20 cellular contexts compared by ENCODE assay signal in genomic region chr3:182405752-182406151, GRCh38.
A peak's percentile ranks its signal among the peaks of the same experiment; 100 is the strongest.
DNase-seq lines count a peak whose midpoint lies in the region; ATAC-seq and TF ChIP-seq lines count a peak whose summit lies in the region.
"Had no signal": no experiment of that assay in that cellular context is flagged by ENCODE, and none has a peak within 500 bp of the region (broad histone marks: within the 10 kb centered on the region; RNA-seq: fewer than 3 reads in every experiment).

No MANE protein-coding gene starts in this region.

- DNase-seq in H4 (ENCODE audit: low spot score) = peak; percentile 36
- DNase-seq in fibroblast of villous mesenchyme (ENCODE audit: low read depth) = peak; percentile 1
- DNase-seq in osteocyte (ENCODE audit: extremely low spot score, unreplicated experiment) = no peak
- DNase-seq in stomach = no peak
- DNase-seq in T-helper 1 cell = no peak
- DNase-seq: DMS 273 treated with DMSO at 0.1 percent for 48 hours, GF-D8, H7, NCI-H1417, NCI-H1930, NCI-H2171, NCI-H446 treated with DMSO at 0.1 percent for 48 hours, NCI-H748 treated with DMSO at 0.1 percent for 48 hours, PC-9 had no signal

- H3K9me3 Mint-ChIP-seq in osteocyte (ENCODE audit: unreplicated experiment) = no peaks in the 10 kb centered on the region

- H3K4me1 Mint-ChIP-seq in osteocyte (ENCODE audit: unreplicated experiment) = peaks cover 17% of the 10 kb centered on the region
- H3K4me1 Mint-ChIP-seq: CD14-positive monocyte had no signal

- no peaks in the 10 kb centered on the region for H3K27me3 ChIP-seq in stomach

- H3K36me3 Mint-ChIP-seq in osteocyte (ENCODE audit: unreplicated experiment) = no peaks in the 10 kb centered on the region
- H3K36me3 Mint-ChIP-seq: CD14-positive monocyte had no signal

- no peaks in the 10 kb centered on the region for H3K9me3 ChIP-seq in stomach

- no peak overlapping the region for H3K4me3 ChIP-seq in fibroblast of villous mesenchyme (ENCODE audit: low read depth, low read length)
- no peak overlapping the region for H3K4me3 ChIP-seq in stomach
- H3K4me3 ChIP-seq: PC-9 had no signal

- no peak for TF ChIP-seq EP300 in stomach (IDR thresholded peaks at IDR 0.05)

- ATAC-seq in GM18858 (IDR thresholded peaks at IDR 0.05; ENCODE audit: unreplicated experiment) (no peak), GM21423 (IDR thresholded peaks at IDR 0.05; ENCODE audit: unreplicated experiment) (no peak)
- ATAC-seq: Right ventricle myocardium inferior, SK-N-SH treated with all-trans-retinoic acid at 6 μM for 48 hours had no signal

- TF ChIP-seq POLR2A in stomach (IDR thresholded peaks at IDR 0.05) = no peak

- peaks cover 18% of the 10 kb centered on the region for H3K27me3 Mint-ChIP-seq in osteocyte (ENCODE audit: unreplicated experiment)

- H3K27ac Mint-ChIP-seq in osteocyte (ENCODE audit: unreplicated experiment) = peak overlapping the region; percentile 12
- H3K27ac Mint-ChIP-seq: CD14-positive monocyte had no signal

- intact Hi-C loops in stomach (cut with DNase I; ENCODE audit: low total_unique reads) = no loop called here

- 40 to 51% (median 43%) methylated on average over 2 of the region's 2 CpGs for WGBS in stomach, 5 donors

- H3K36me3 ChIP-seq in stomach = no peaks in the 10 kb centered on the region

- H3K4me3 Mint-ChIP-seq in osteocyte (ENCODE audit: unreplicated experiment) = no peak overlapping the region
- H3K4me3 Mint-ChIP-seq: CD14-positive monocyte had no signal

- no peaks in the 10 kb centered on the region for H3K4me1 ChIP-seq in stomach

- peak overlapping the region in 1 of 5 donors; percentile 14 for H3K27ac ChIP-seq in stomach
- H3K27ac ChIP-seq: PC-9 had no signal

- TF ChIP-seq CTCF in fibroblast of villous mesenchyme (IDR thresholded peaks at IDR 0.05; ENCODE audit: insufficient read depth, low read depth, low read length) = no peak
- no peak for TF ChIP-seq CTCF in osteocyte (IDR thresholded peaks at IDR 0.05)
- TF ChIP-seq CTCF in stomach (IDR thresholded peaks at IDR 0.05) = no peak

TF ChIP-seq in PFSK-1, 5 proteins besides CTCF, POLR2A, EP300 and RAD21:
- TF ChIP-seq SIN3A (IDR thresholded peaks at IDR 0.05; ENCODE audit: borderline replicate concordance, insufficient read depth, low read length) (no peak), FOXP2 (optimal IDR thresholded peaks at IDR 0.05; ENCODE audit: borderline replicate concordance, extremely low read depth, extremely low read length, insufficient read depth) (peak; percentile 13)

Comparison
In these comparisons a context has a peak if more than half of its experiments do, and no peak if none do; other contexts are left out.
1. DNase-seq: peak in H4 (single experiment) and fibroblast of villous mesenchyme (single experiment); none in osteocyte (single experiment), stomach (single experiment) and T-helper 1 cell (0 of 5).